Comparison of ENCODE assay signal across 1 cellular context in the genomic region with DNA sequence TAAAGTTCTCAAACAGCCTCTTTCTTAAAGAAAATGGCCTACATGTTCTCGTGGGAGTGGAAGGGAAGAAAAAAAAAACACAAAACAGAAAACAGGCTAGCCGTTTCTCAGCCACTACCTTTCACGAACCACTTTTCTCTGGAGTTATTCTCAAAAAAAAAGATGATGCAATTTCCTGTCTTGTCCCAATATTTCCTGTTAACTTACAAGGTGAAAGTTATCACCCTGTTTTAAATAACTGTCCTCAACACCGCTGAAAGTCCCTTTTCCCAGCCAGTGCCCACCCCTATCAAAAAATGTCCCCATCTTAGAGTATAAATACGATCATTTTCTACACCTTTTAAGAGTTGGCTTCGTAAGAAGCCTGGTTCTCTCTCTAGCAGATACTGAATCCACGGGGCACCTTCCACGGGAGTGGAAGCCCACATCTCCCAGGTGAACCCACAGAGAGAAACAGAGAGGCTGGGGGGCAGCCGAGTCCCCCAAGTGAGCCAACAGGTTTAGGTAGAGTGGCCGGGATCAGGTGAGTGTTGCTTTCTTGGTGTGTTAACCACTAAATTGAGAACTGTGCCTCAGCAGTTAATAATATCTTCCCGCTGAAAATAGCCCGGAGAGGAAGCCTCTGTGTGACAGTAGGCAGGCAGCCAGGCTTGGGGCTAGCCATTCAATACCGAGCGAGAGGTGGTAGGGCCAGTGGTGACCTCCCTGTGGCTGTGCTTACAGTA.
TF ChIP-seq lines count a peak whose summit lies in the region.

No MANE protein-coding gene starts in this region.

TF ChIP-seq in HEK293, 187 proteins besides CTCF, POLR2A, EP300 and RAD21 (continued from another document):
- TF ChIP-seq, protein P1, sequence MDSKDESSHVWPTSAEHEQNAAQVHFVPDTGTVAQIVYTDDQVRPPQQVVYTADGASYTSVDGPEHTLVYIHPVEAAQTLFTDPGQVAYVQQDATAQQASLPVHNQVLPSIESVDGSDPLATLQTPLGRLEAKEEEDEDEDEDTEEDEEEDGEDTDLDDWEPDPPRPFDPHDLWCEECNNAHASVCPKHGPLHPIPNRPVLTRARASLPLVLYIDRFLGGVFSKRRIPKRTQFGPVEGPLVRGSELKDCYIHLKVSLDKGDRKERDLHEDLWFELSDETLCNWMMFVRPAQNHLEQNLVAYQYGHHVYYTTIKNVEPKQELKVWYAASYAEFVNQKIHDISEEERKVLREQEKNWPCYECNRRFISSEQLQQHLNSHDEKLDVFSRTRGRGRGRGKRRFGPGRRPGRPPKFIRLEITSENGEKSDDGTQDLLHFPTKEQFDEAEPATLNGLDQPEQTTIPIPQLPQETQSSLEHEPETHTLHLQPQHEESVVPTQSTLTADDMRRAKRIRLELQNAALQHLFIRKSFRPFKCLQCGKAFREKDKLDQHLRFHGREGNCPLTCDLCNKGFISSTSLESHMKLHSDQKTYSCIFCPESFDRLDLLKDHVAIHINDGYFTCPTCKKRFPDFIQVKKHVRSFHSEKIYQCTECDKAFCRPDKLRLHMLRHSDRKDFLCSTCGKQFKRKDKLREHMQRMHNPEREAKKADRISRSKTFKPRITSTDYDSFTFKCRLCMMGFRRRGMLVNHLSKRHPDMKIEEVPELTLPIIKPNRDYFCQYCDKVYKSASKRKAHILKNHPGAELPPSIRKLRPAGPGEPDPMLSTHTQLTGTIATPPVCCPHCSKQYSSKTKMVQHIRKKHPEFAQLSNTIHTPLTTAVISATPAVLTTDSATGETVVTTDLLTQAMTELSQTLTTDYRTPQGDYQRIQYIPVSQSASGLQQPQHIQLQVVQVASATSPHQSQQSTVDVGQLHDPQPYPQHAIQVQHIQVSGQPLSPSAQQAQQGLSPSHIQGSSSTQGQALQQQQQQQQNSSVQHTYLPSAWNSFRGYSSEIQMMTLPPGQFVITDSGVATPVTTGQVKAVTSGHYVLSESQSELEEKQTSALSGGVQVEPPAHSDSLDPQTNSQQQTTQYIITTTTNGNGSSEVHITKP (tag by site-specific recombination; IDR thresholded peaks at IDR 0.05), result 0 out of 2 replicates have a peak, but pooled peaks have one; percentile 26
- TF ChIP-seq, protein P2, sequence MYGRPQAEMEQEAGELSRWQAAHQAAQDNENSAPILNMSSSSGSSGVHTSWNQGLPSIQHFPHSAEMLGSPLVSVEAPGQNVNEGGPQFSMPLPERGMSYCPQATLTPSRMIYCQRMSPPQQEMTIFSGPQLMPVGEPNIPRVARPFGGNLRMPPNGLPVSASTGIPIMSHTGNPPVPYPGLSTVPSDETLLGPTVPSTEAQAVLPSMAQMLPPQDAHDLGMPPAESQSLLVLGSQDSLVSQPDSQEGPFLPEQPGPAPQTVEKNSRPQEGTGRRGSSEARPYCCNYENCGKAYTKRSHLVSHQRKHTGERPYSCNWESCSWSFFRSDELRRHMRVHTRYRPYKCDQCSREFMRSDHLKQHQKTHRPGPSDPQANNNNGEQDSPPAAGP (tag by site-specific recombination; IDR thresholded peaks at IDR 0.05), result no peak
- no peak for TF ChIP-seq ZIC2 (tag by site-specific recombination; IDR thresholded peaks at IDR 0.05)
- TF ChIP-seq, protein P3, sequence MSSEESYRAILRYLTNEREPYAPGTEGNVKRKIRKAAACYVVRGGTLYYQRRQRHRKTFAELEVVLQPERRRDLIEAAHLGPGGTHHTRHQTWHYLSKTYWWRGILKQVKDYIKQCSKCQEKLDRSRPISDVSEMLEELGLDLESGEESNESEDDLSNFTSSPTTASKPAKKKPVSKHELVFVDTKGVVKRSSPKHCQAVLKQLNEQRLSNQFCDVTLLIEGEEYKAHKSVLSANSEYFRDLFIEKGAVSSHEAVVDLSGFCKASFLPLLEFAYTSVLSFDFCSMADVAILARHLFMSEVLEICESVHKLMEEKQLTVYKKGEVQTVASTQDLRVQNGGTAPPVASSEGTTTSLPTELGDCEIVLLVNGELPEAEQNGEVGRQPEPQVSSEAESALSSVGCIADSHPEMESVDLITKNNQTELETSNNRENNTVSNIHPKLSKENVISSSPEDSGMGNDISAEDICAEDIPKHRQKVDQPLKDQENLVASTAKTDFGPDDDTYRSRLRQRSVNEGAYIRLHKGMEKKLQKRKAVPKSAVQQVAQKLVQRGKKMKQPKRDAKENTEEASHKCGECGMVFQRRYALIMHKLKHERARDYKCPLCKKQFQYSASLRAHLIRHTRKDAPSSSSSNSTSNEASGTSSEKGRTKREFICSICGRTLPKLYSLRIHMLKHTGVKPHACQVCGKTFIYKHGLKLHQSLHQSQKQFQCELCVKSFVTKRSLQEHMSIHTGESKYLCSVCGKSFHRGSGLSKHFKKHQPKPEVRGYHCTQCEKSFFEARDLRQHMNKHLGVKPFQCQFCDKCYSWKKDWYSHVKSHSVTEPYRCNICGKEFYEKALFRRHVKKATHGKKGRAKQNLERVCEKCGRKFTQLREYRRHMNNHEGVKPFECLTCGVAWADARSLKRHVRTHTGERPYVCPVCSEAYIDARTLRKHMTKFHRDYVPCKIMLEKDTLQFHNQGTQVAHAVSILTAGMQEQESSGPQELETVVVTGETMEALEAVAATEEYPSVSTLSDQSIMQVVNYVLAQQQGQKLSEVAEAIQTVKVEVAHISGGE (tag by site-specific recombination; conservative IDR thresholded peaks at IDR 0.05; ENCODE audit: low read depth), result no peak
- 0 out of 2 replicates have a peak, but pooled peaks have one; percentile 24 for TF ChIP-seq ZNF184 (tag by site-specific recombination; IDR thresholded peaks at IDR 0.05)
